Comparison of ENCODE assay signal across 26 cellular contexts in genomic region chr14:46574976-46575375, GRCh38.
"Had no signal": no experiment of that assay in that cellular context is flagged by ENCODE, and none has a peak within 500 bp of the region (broad histone marks: within the 10 kb centered on the region; RNA-seq: fewer than 3 reads in every experiment).

No MANE protein-coding gene starts in this region.

- H3K4me3 ChIP-seq: body of pancreas, Peyer's patch had no signal

- H3K9me3 ChIP-seq: body of pancreas, Peyer's patch had no signal

- H3K4me1 ChIP-seq: body of pancreas, Peyer's patch had no signal

- H3K4me3 Mint-ChIP-seq: activated B cell treated with CpG ODN at 0.5 μM for 24 hours; activated CD4-positive, alpha-beta T cell treated with anti-CD3 and anti-CD28 coated beads, Interleukin-2, amount 10 ng/mL, durations not matched to agents 24 days and 14 days; activated CD8-positive, alpha-beta memory T cell treated with anti-CD3 and anti-CD28 coated beads, Interleukin-2, amount 10 ng/mL, durations not matched to agents 7 days and 5 days; activated naive CD4-positive, alpha-beta T cell treated with anti-CD3 and anti-CD28 coated beads, Interleukin-2, amount 50 U/mL, for 24 hours; activated T-cell treated with anti-CD3 and anti-CD28 coated beads, Interleukin-2, amount 50 U/mL, for 24 hours; activated T-helper 1 cell treated with anti-CD3 and anti-CD28 coated beads, Interleukin-12 subunit alpha, Interleukin-12 subunit beta, Interleukin-2, Interleukin-4 antibody, amounts not matched to agents 30 ng/mL and 10 ng/mL and 1 ng/mL, durations not matched to agents 14 hours and 24 hours and 36 hours; T-helper 1 cell treated with Interleukin-12 subunit alpha and Interleukin-12 subunit beta and Interleukin-4 antibody, amounts not matched to agents 30 μg/mL and 1 μg/mL, for 36 hours had no signal

- DNase-seq: activated B cell treated with CpG ODN at 0.5 μM for 24 hours; activated CD4-positive, alpha-beta T cell treated with anti-CD3 and anti-CD28 coated beads for 1 hour; activated CD4-positive, alpha-beta T cell treated with anti-CD3 and anti-CD28 coated beads, Interleukin-2, amount 10 ng/mL, durations not matched to agents 24 days and 14 days; activated CD4-positive, alpha-beta T cell treated with anti-CD3 and anti-CD28 coated beads, Interleukin-2, amount 50 U/mL, for 48 hours; activated CD8-positive, alpha-beta memory T cell treated with anti-CD3 and anti-CD28 coated beads, Interleukin-2, amount 10 ng/mL, durations not matched to agents 7 days and 5 days; activated effector memory CD4-positive, alpha-beta T cell treated with Interleukin-2 at 50 U/mL for 16 hours; activated naive CD4-positive, alpha-beta T cell; activated T-cell treated with anti-CD3 and anti-CD28 coated beads, Interleukin-2, amount 50 U/mL, for 24 hours; aorta; body of pancreas; IMR-90; NCI-H1048; NCI-H146; NCI-H187 treated with DMSO at 0.1 percent for 48 hours; NCI-H2171; NCI-H2227 treated with DMSO at 0.1 percent for 48 hours; NCI-H446 treated with DMSO at 0.1 percent for 48 hours; NCI-H526; NCI-H82; OCI-M1; Peyer's patch; SHP77 had no signal

- H3K36me3 ChIP-seq: Peyer's patch had no signal

- H3K4me1 Mint-ChIP-seq: activated CD4-positive, alpha-beta T cell treated with anti-CD3 and anti-CD28 coated beads, Interleukin-2, amount 10 ng/mL, durations not matched to agents 24 days and 14 days; activated CD8-positive, alpha-beta memory T cell treated with anti-CD3 and anti-CD28 coated beads, Interleukin-2, amount 10 ng/mL, durations not matched to agents 7 days and 5 days; activated naive CD4-positive, alpha-beta T cell treated with anti-CD3 and anti-CD28 coated beads, Interleukin-2, amount 50 U/mL, for 24 hours had no signal

- H3K27ac Mint-ChIP-seq: activated B cell treated with CpG ODN at 0.5 μM for 24 hours; activated CD4-positive, alpha-beta T cell treated with anti-CD3 and anti-CD28 coated beads, Interleukin-2, amount 10 ng/mL, durations not matched to agents 24 days and 14 days; activated CD8-positive, alpha-beta memory T cell treated with anti-CD3 and anti-CD28 coated beads, Interleukin-2, amount 10 ng/mL, durations not matched to agents 7 days and 5 days; activated naive CD4-positive, alpha-beta T cell treated with anti-CD3 and anti-CD28 coated beads, Interleukin-2, amount 50 U/mL, for 24 hours; activated T-cell treated with anti-CD3 and anti-CD28 coated beads, Interleukin-2, amount 50 U/mL, for 24 hours; activated T-helper 1 cell treated with anti-CD3 and anti-CD28 coated beads, Interleukin-12 subunit alpha, Interleukin-12 subunit beta, Interleukin-2, Interleukin-4 antibody, amounts not matched to agents 30 ng/mL and 10 ng/mL and 1 ng/mL, durations not matched to agents 14 hours and 24 hours and 36 hours; T-helper 1 cell treated with Interleukin-12 subunit alpha and Interleukin-12 subunit beta and Interleukin-4 antibody, amounts not matched to agents 30 μg/mL and 1 μg/mL, for 36 hours had no signal

- H3K27me3 ChIP-seq: body of pancreas had no signal

- H3K27ac ChIP-seq: body of pancreas, Peyer's patch, RWPE1 had no signal

- H3K9me3 Mint-ChIP-seq: activated B cell treated with CpG ODN at 0.5 μM for 24 hours; activated CD4-positive, alpha-beta T cell treated with anti-CD3 and anti-CD28 coated beads, Interleukin-2, amount 10 ng/mL, durations not matched to agents 24 days and 14 days; activated naive CD4-positive, alpha-beta T cell treated with anti-CD3 and anti-CD28 coated beads, Interleukin-2, amount 50 U/mL, for 24 hours; activated T-helper 1 cell treated with anti-CD3 and anti-CD28 coated beads, Interleukin-12 subunit alpha, Interleukin-12 subunit beta, Interleukin-2, Interleukin-4 antibody, amounts not matched to agents 30 ng/mL and 10 ng/mL and 1 ng/mL, durations not matched to agents 14 hours and 24 hours and 36 hours; T-helper 1 cell treated with Interleukin-12 subunit alpha and Interleukin-12 subunit beta and Interleukin-4 antibody, amounts not matched to agents 30 μg/mL and 1 μg/mL, for 36 hours had no signal

- ATAC-seq: activated CD8-positive, alpha-beta memory T cell treated with anti-CD3 and anti-CD28 coated beads, Interleukin-2, amount 10 ng/mL, durations not matched to agents 7 days and 5 days; body of pancreas had no signal

- H3K27me3 Mint-ChIP-seq: activated B cell treated with CpG ODN at 0.5 μM for 24 hours; activated CD4-positive, alpha-beta T cell treated with anti-CD3 and anti-CD28 coated beads, Interleukin-2, amount 10 ng/mL, durations not matched to agents 24 days and 14 days; activated CD8-positive, alpha-beta memory T cell treated with anti-CD3 and anti-CD28 coated beads, Interleukin-2, amount 10 ng/mL, durations not matched to agents 7 days and 5 days; activated naive CD4-positive, alpha-beta T cell treated with anti-CD3 and anti-CD28 coated beads, Interleukin-2, amount 50 U/mL, for 24 hours; activated T-cell treated with anti-CD3 and anti-CD28 coated beads, Interleukin-2, amount 50 U/mL, for 24 hours had no signal

- H3K36me3 Mint-ChIP-seq: activated CD8-positive, alpha-beta memory T cell treated with anti-CD3 and anti-CD28 coated beads, Interleukin-2, amount 10 ng/mL, durations not matched to agents 7 days and 5 days; activated naive CD4-positive, alpha-beta T cell treated with anti-CD3 and anti-CD28 coated beads, Interleukin-2, amount 50 U/mL, for 24 hours had no signal
